ENCODE assay signal across 8 cellular contexts in the genomic region with DNA sequence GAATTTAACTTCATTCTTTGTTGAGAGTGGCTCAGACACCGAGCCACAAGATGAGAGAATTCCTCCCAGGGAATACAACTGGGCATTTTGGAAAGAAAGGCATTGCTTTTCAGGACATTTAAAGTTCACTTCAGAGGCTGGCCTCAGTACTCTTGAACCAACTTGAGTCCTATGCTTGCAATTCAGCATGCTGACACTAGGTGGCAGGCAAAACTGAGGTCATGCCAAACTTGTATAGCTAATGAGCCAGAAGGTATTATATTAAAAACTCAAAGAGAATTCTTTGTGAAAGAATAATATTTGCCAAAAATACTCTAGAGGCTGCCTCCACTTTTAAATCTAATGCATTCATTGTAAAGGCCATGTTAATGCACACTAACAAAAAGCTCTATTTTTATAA.
DNase-seq lines count a peak whose midpoint lies in the region; ATAC-seq, FAIRE-seq and TF ChIP-seq lines count a peak whose summit lies in the region.

No MANE protein-coding gene starts in this region.

- no peaks in the 10 kb centered on the region for H3K9me3 ChIP-seq in Loucy (ENCODE audit: insufficient read depth, low read depth, low read length)
- H3K9me3 ChIP-seq in effector memory CD4-positive, alpha-beta T cell (ENCODE audit: control insufficient read depth, low read length), result peaks cover 5% of the 10 kb centered on the region

- no peak overlapping the region for H3K27ac ChIP-seq in effector memory CD4-positive, alpha-beta T cell (ENCODE audit: insufficient read depth, low read length, poor library complexity, severe bottlenecking)

- no peak overlapping the region for H3K9ac ChIP-seq in Loucy (ENCODE audit: low read depth, low read length, poor library complexity, severe bottlenecking)

- no peak for FAIRE-seq in bronchial epithelial cell (lab: Jason Lieb, UNC)

- DNase-seq in DMS53 (lab: John Stamatoyannopoulos, UW) (peak; percentile 8), DMS53 treated with DMSO at 0.1 percent for 48 hours (lab: John Stamatoyannopoulos, UW; ENCODE audit: unreplicated experiment) (no peak), bronchial epithelial cell (ENCODE audit: low read depth) (peak; percentile 8)
- peak; percentile 33 for DNase-seq in stimulated activated CD4-positive, alpha-beta T cell treated with anti-CD3 and anti-CD28 coated beads, Interleukin-1b, Interleukin-23, amount 100 ng/mL, for 48 hours
- no peak for DNase-seq in effector memory CD4-positive, alpha-beta T cell

- no peak overlapping the region for H3K4me3 ChIP-seq in Loucy (ENCODE audit: low read length, poor library complexity, severe bottlenecking)
- no peak overlapping the region for H3K4me3 ChIP-seq in bronchial epithelial cell (ENCODE audit: low read depth, low read length)
- H3K4me3 ChIP-seq in effector memory CD4-positive, alpha-beta T cell (ENCODE audit: insufficient read depth, low read depth, low read length, poor library complexity, severe bottlenecking), result no peak overlapping the region

- H3K79me2 ChIP-seq in Loucy (ENCODE audit: insufficient read depth, low read length), result no peaks in the 10 kb centered on the region

- H3K27me3 ChIP-seq in Loucy (ENCODE audit: insufficient read depth, low read length, poor library complexity, severe bottlenecking) (no peaks in the 10 kb centered on the region), bronchial epithelial cell (ENCODE audit: control insufficient read depth, insufficient read depth, low read length) (no peaks in the 10 kb centered on the region)
- no peaks in the 10 kb centered on the region for H3K27me3 ChIP-seq in effector memory CD4-positive, alpha-beta T cell (replicated peaks; ENCODE audit: control insufficient read depth, insufficient read depth, low read length, poor library complexity, severe bottlenecking)

- no peak overlapping the region for H3K4me2 ChIP-seq in Loucy (ENCODE audit: low read depth, low read length, poor library complexity, severe bottlenecking)

- no peak overlapping the region for H2AFZ ChIP-seq in Loucy (ENCODE audit: low read length)

- H3K9me2 ChIP-seq in Loucy (replicated peaks; ENCODE audit: low read depth, low read length), result no peaks in the 10 kb centered on the region

- no peak for ATAC-seq in HG03139 (IDR thresholded peaks at IDR 0.05; ENCODE audit: unreplicated experiment)
- no peak for ATAC-seq in HG02588 (IDR thresholded peaks at IDR 0.05; ENCODE audit: unreplicated experiment)

- no peaks in the 10 kb centered on the region for H3K36me3 ChIP-seq in Loucy (ENCODE audit: insufficient read depth, low read length)
- no peaks in the 10 kb centered on the region for H3K36me3 ChIP-seq in bronchial epithelial cell (ENCODE audit: control insufficient read depth, insufficient read depth, low read length)
- H3K36me3 ChIP-seq in effector memory CD4-positive, alpha-beta T cell (ENCODE audit: control insufficient read depth, insufficient read depth, low read length), result no peaks in the 10 kb centered on the region

- no peaks in the 10 kb centered on the region for H3F3A ChIP-seq in Loucy (ENCODE audit: low read depth)

- H4K20me1 ChIP-seq in Loucy (ENCODE audit: insufficient read depth, low read length, poor library complexity, severe bottlenecking), result no peaks in the 10 kb centered on the region

- no peaks in the 10 kb centered on the region for H3K4me1 ChIP-seq in Loucy (ENCODE audit: insufficient read depth, low read length, poor library complexity, severe bottlenecking)
- H3K4me1 ChIP-seq in effector memory CD4-positive, alpha-beta T cell (ENCODE audit: control insufficient read depth, insufficient read depth, low read length, poor library complexity, severe bottlenecking), result no peaks in the 10 kb centered on the region

- peak; percentile 74 for TF ChIP-seq CTCF in Loucy (conservative IDR thresholded peaks at IDR 0.05; ENCODE audit: low read length)
- TF ChIP-seq CTCF in bronchial epithelial cell (IDR thresholded peaks at IDR 0.05; ENCODE audit: insufficient read depth, low read length, severe bottlenecking), result peak; percentile 35

Comparison
In these comparisons a context has a peak if more than half of its experiments do, and no peak if none do; other contexts are left out.
1. DNase-seq: peak in DMS53 (single experiment), bronchial epithelial cell (single experiment) and stimulated activated CD4-positive, alpha-beta T cell treated with anti-CD3 and anti-CD28 coated beads, Interleukin-1b, Interleukin-23, amount 100 ng/mL, for 48 hours (single experiment); none in DMS53 treated with DMSO at 0.1 percent for 48 hours (single experiment) and effector memory CD4-positive, alpha-beta T cell (0 of 3).